Comparison of ENCODE assay signal across 19 cellular contexts in the genomic region with DNA sequence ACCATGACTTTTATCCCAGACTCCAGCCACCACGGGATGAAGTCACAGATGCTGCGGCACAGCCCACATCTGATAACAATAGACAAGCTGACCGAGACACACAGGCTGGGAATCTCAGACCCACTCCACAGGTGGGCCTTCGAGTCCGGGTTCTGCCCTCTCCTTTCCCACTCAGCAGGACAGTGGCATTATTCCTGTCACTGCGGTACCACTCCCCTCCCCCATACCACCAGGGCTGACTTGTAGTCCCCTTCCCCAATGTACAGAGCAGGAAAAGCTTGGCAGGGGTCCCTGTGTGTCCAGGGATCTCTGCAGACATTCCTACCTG. TPM values are rescaled to one million over a fixed set of nuclear protein-coding genes. Genes with fewer than 3 reads are reported as not detected.
DNase-seq lines count a peak whose midpoint lies in the region; ATAC-seq, FAIRE-seq and TF ChIP-seq lines count a peak whose summit lies in the region.
"Had no signal": no experiment of that assay in that cellular context is flagged by ENCODE, and none has a peak within 500 bp of the region (broad histone marks: within the 10 kb centered on the region; RNA-seq: fewer than 3 reads in every experiment).

No MANE protein-coding gene starts in this region.

- TF ChIP-seq CTCF in HEK293 (tag by site-specific recombination; IDR thresholded peaks at IDR 0.05): no peak
- TF ChIP-seq CTCF in activated B cell treated with CpG ODN at 0.5 μM for 24 hours (IDR thresholded peaks at IDR 0.05): no peak
- no peak for TF ChIP-seq CTCF in lower leg skin (IDR thresholded peaks at IDR 0.05)
- no peak for TF ChIP-seq CTCF in MM.1S (IDR thresholded peaks at IDR 0.05; ENCODE audit: low read length)

- FAIRE-seq in urothelium cell line (lab: Jason Lieb, UNC): no peak

- intact Hi-C loops in activated B cell treated with CpG ODN at 0.5 μM for 24 hours (cut with micrococcal nuclease) (no loop called here), lower leg skin (cut with DNase I; ENCODE audit: low total_unique reads) (no loop called here)

- H3K4me2 ChIP-seq in MM.1S (ENCODE audit: low read depth, low read length): no peak overlapping the region

- H3K27ac Mint-ChIP-seq in activated B cell treated with CpG ODN at 0.5 μM for 24 hours: no peak overlapping the region
- H3K27ac Mint-ChIP-seq: activated CD8-positive, alpha-beta memory T cell treated with anti-CD3 and anti-CD28 coated beads, Interleukin-2, amount 10 ng/mL, durations not matched to agents 7 days and 5 days had no signal

- H3K4me3 Mint-ChIP-seq in activated B cell treated with CpG ODN at 0.5 μM for 24 hours: peak overlapping the region; percentile 76

- no peak for DNase-seq in activated B cell treated with CpG ODN at 0.5 μM for 24 hours
- DNase-seq in retina: peak; percentile 79
- DNase-seq in NCI-H526 (lab: John Stamatoyannopoulos, UW): no peak
- no peak for DNase-seq in lower leg skin (ENCODE audit: low spot score in 2 of 2)
- DNase-seq in MM.1S: no peak
- DNase-seq in urothelium cell line (ENCODE audit: low spot score): no peak
- DNase-seq: activated CD4-positive, alpha-beta T cell treated with anti-CD3 and anti-CD28 coated beads for 48 hours; activated CD8-positive, alpha-beta memory T cell treated with anti-CD3 and anti-CD28 coated beads, Interleukin-2, amount 10 ng/mL, durations not matched to agents 7 days and 5 days; DND-41; heart left ventricle; mammary epithelial cell; naive B cell; NCI-H1048; NCI-H2029; stimulated activated CD8-positive, alpha-beta memory T cell treated with anti-CD3 and anti-CD28 coated beads, Interleukin-4, amount 100 ng/mL, for 48 hours had no signal

- ATAC-seq in activated B cell treated with CpG ODN at 0.5 μM for 24 hours (ENCODE audit: low read depth): no peak
- ATAC-seq: activated CD8-positive, alpha-beta memory T cell treated with anti-CD3 and anti-CD28 coated beads, Interleukin-2, amount 10 ng/mL, durations not matched to agents 7 days and 5 days; heart left ventricle had no signal

- H3K9me2 ChIP-seq in MM.1S (replicated peaks; ENCODE audit: insufficient read depth, low read length): no peaks in the 10 kb centered on the region

- no peaks in the 10 kb centered on the region for H3K79me2 ChIP-seq in MM.1S (ENCODE audit: low read length)

- H2AFZ ChIP-seq in MM.1S (ENCODE audit: low read length): no peak overlapping the region

- no peaks in the 10 kb centered on the region for H4K20me1 ChIP-seq in MM.1S (ENCODE audit: insufficient read depth, low read length)

- H3K4me3 ChIP-seq in HEK293 (ENCODE audit: low read depth, low read length) (no peak overlapping the region), iPS-15b (ENCODE audit: low read depth, low read length) (peak overlapping the region; percentile 55), lower leg skin (ENCODE audit: low read depth, poor library complexity, severe bottlenecking) (no peak overlapping the region), MM.1S (ENCODE audit: low read length) (no peak overlapping the region)

- H3K9me3 ChIP-seq in HEK293 (ENCODE audit: control insufficient read depth, insufficient read depth, low read depth, low read length): no peaks in the 10 kb centered on the region
- no peaks in the 10 kb centered on the region for H3K9me3 ChIP-seq in iPS-15b (ENCODE audit: control insufficient read depth, insufficient read depth, low read length)
- no peaks in the 10 kb centered on the region for H3K9me3 ChIP-seq in MM.1S (replicated peaks; ENCODE audit: insufficient read depth, low read length)
- H3K9me3 ChIP-seq: heart left ventricle had no signal

- CTCF ChIA-PET in HEK293 (lab: Yijun Ruan, JAX): interaction anchor here (0.6 kb wide), 1 partner anchor 18 kb away, joined by 3 read pairs; no protein-coding TSS in a partner anchor
- CTCF ChIA-PET in activated B cell treated with CpG ODN at 0.5 μM for 24 hours (lab: Charles Lee): no interaction called here

- H3K27me3 ChIP-seq in iPS-15b (ENCODE audit: control insufficient read depth, insufficient read depth, low read length): peaks cover 58% of the 10 kb centered on the region
- peaks cover 8% of the 10 kb centered on the region; the same call in 1 of the 2 replicates for H3K27me3 ChIP-seq in MM.1S (replicated peaks; ENCODE audit: insufficient read depth, low read length)

- POLR2A ChIA-PET in HEK293 (lab: Yijun Ruan, JAX) (no interaction called here), activated B cell treated with CpG ODN at 0.5 μM for 24 hours (lab: Charles Lee) (no interaction called here)

- peaks cover 59% of the 10 kb centered on the region for H3K27me3 Mint-ChIP-seq in activated B cell treated with CpG ODN at 0.5 μM for 24 hours

- H3K9ac ChIP-seq in iPS-15b (ENCODE audit: low read depth, low read length) (no peak overlapping the region), MM.1S (ENCODE audit: low read length) (no peak overlapping the region)

- H3F3A ChIP-seq in MM.1S (ENCODE audit: insufficient read depth, low read length): no peaks in the 10 kb centered on the region

- peaks cover 11% of the 10 kb centered on the region for H3K4me1 Mint-ChIP-seq in activated B cell treated with CpG ODN at 0.5 μM for 24 hours

- TF ChIP-seq POLR2A in lower leg skin (IDR thresholded peaks at IDR 0.05): no peak

- H3K27ac ChIP-seq in HEK293 (ENCODE audit: extremely low read depth, low read depth, low read length): no peak overlapping the region
- no peak overlapping the region for H3K27ac ChIP-seq in MM.1S (ENCODE audit: low read length)
- H3K27ac ChIP-seq: heart left ventricle had no signal

- H3K36me3 Mint-ChIP-seq in activated B cell treated with CpG ODN at 0.5 μM for 24 hours (ENCODE audit: low read depth): no peaks in the 10 kb centered on the region

- 47 to 53% methylated on average over 6 of the region's 6 CpGs for WGBS in lower leg skin, 2 donors

- no peaks in the 10 kb centered on the region for H3K9me3 Mint-ChIP-seq in activated B cell treated with CpG ODN at 0.5 μM for 24 hours

- no peaks in the 10 kb centered on the region for H3K4me1 ChIP-seq in HEK293 (ENCODE audit: control insufficient read depth, insufficient read depth, low read length)
- H3K4me1 ChIP-seq in iPS-15b (ENCODE audit: control insufficient read depth, insufficient read depth, low read length): peaks cover 2% of the 10 kb centered on the region
- no peaks in the 10 kb centered on the region for H3K4me1 ChIP-seq in MM.1S (ENCODE audit: low read length)

- H3K36me3 ChIP-seq in HEK293 (ENCODE audit: control insufficient read depth in 2 of 2, insufficient read depth in 1 of 2, low read length in 2 of 2): no peaks in the 10 kb centered on the region
- H3K36me3 ChIP-seq in iPS-15b (ENCODE audit: control insufficient read depth, insufficient read depth, low read length): no peaks in the 10 kb centered on the region
- no peaks in the 10 kb centered on the region for H3K36me3 ChIP-seq in MM.1S (replicated peaks; ENCODE audit: insufficient read depth, low read length)
- H3K36me3 ChIP-seq: heart left ventricle had no signal

TF ChIP-seq in HEK293, 187 proteins besides CTCF, POLR2A, EP300 and RAD21 (continues in another document):
- TF ChIP-seq ZNF670 (tag by site-specific recombination; IDR thresholded peaks at IDR 0.05; ENCODE audit: low read depth) (no peak), IKZF3 (tag by site-specific recombination; IDR thresholded peaks at IDR 0.05) (0 out of 2 replicates have a peak, but pooled peaks have one; percentile 47), SCRT1 (tag by site-specific recombination; IDR thresholded peaks at IDR 0.05; ENCODE audit: borderline replicate concordance) (0 out of 2 replicates have a peak, but pooled peaks have one; percentile 45), ZNF133 (tag by site-specific recombination; IDR thresholded peaks at IDR 0.05) (no peak), GLI2 (tag by site-specific recombination; IDR thresholded peaks at IDR 0.05; ENCODE audit: borderline replicate concordance, low read depth) (no peak), SCRT2 (tag by site-specific recombination; IDR thresholded peaks at IDR 0.05) (peak; percentile 87), ZNF274 (IDR thresholded peaks at IDR 0.05; ENCODE audit: low read length) (no peak), ZNF274 (tag by site-specific recombination; IDR thresholded peaks at IDR 0.05; ENCODE audit: borderline replicate concordance) (no peak)

RNA-seq across cellular contexts. Expression of gene AMER2, which starts 0.2 kb away (rescaled TPM):
- total RNA-seq in activated B cell treated with CpG ODN at 0.5 μM for 24 hours (not detected in 2 replicates), lower leg skin (under 1 TPM in 3 of 4 donors, not detected in 1; 0.08 to 0.20 (median 0.13) TPM)
- total RNA-seq: activated CD8-positive, alpha-beta memory T cell treated with anti-CD3 and anti-CD28 coated beads, Interleukin-2, amount 10 ng/mL, durations not matched to agents 7 days and 5 days; heart left ventricle; mammary epithelial cell; pulmonary artery endothelial cell; RPMI7951 had no signal
